9 cellular contexts compared by ENCODE assay signal in the genomic region with DNA sequence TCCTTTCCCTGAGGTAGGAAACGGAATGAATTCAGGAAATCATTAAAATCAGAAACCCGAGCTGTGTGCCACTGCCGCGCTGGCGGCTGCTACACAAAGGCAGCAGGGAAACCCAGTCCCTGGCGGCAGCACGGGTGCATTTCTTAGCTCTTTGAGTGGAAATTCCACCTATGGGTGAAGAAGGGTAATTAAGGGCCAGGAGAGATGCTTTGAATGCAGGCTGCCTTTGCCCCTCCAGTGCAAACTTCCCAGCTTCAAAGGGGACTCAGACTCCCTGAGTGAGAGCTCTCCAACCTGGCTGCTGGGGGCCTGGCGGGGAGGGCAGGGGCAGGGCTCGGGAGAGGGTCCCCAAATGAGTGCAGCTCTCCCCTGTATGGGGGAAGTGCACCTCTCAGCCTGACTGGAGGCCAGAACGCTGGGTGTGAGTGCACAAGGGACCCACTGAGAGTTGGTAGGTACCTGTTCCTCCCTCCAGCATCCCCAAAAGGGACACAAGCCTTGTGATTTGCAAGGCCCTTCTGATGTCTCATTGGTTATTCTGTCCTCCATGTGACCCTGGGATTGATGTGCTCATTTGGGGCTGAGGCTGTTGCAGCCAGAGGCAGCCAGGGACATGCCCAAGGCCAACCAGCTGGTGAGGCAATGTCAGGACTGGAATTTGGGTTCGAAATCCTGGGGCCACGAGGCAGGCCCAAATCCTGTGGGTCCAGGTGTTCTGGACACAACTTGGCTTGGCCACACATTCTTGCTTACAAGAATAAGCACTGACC. TPM values are rescaled to one million over a fixed set of nuclear protein-coding genes. Genes with fewer than 3 reads are reported as not detected.
A peak's percentile ranks its signal among the peaks of the same experiment; 100 is the strongest.
DNase-seq lines count a peak whose midpoint lies in the region; ATAC-seq and TF ChIP-seq lines count a peak whose summit lies in the region.
"Had no signal": no experiment of that assay in that cellular context is flagged by ENCODE, and none has a peak within 500 bp of the region (broad histone marks: within the 10 kb centered on the region; RNA-seq: fewer than 3 reads in every experiment).

No MANE protein-coding gene starts in this region.

- H2AK9ac ChIP-seq in IMR-90 (replicated peaks; ENCODE audit: low read depth, low read length, poor library complexity): no peak overlapping the region

- dilution Hi-C loops in IMR-90 (cut with HindIII; ENCODE audit: low sequenced_read_pairs, unreplicated experiment): no loop called here

- no peak for ATAC-seq in IMR-90 (ENCODE audit: low read depth)
- ATAC-seq in HG03521 (IDR thresholded peaks at IDR 0.05; ENCODE audit: unreplicated experiment): no peak
- no peak for ATAC-seq in GM19467 (IDR thresholded peaks at IDR 0.05; ENCODE audit: unreplicated experiment)
- ATAC-seq in activated CD8-positive, alpha-beta memory T cell treated with anti-CD3 and anti-CD28 coated beads, Interleukin-2, amount 10 ng/mL, durations not matched to agents 7 days and 5 days: no peak

- H3K27me3 ChIP-seq in IMR-90 (ENCODE audit: control insufficient read depth, insufficient read depth, low read length): peaks cover 6% of the 10 kb centered on the region; the same call in 1 of the 2 replicates

- peaks cover 19% of the 10 kb centered on the region for H3K27me3 Mint-ChIP-seq in nephron (ENCODE audit: low read depth)
- no peaks in the 10 kb centered on the region for H3K27me3 Mint-ChIP-seq in activated CD8-positive, alpha-beta memory T cell treated with anti-CD3 and anti-CD28 coated beads, Interleukin-2, amount 10 ng/mL, durations not matched to agents 7 days and 5 days

- peaks cover 2% of the 10 kb centered on the region; the same call in 1 of the 2 replicates for H3K4me1 ChIP-seq in IMR-90 (ENCODE audit: control insufficient read depth, insufficient read depth, low read length)

- POLR2A ChIA-PET in IMR-90 (lab: Charles Lee; ENCODE audit: unreplicated experiment): no interaction called here

- no peak overlapping the region for H3K23ac ChIP-seq in IMR-90 (ENCODE audit: low read depth, low read length)

- no peak overlapping the region for H4K8ac ChIP-seq in IMR-90 (ENCODE audit: low read depth in 2 of 2, low read length in 2 of 2)

- no peaks in the 10 kb centered on the region for H4K20me1 ChIP-seq in IMR-90 (ENCODE audit: insufficient read depth, low read length)

- 0 out of 2 replicates have a peak, but pooled peaks cover 5% of the 10 kb centered on the region for H3K9me1 ChIP-seq in IMR-90 (ENCODE audit: insufficient read depth, low read length)

- peak overlapping the region in 1 of 3 experiments; percentile 14 for H3K27ac Mint-ChIP-seq in nephron
- H3K27ac Mint-ChIP-seq in activated CD8-positive, alpha-beta memory T cell treated with anti-CD3 and anti-CD28 coated beads, Interleukin-2, amount 10 ng/mL, durations not matched to agents 7 days and 5 days: no peak overlapping the region

- WGBS in IMR-90 (ENCODE audit: extremely low coverage in 2 of 2, insufficient read length in 1 of 2), 2 experiments: 75% methylated on average over 5 of the region's 12 CpGs; no CpG with 5 or more reads in 1 of the 2 experiments

- DNase-seq in NCI-H1436 (lab: John Stamatoyannopoulos, UW): peak; percentile 69
- DNase-seq in NCI-H1436 treated with DMSO at 0.1 percent for 48 hours (lab: John Stamatoyannopoulos, UW): no peak
- DNase-seq in IMR-90: no peak
- DNase-seq in astrocyte of the hippocampus (ENCODE audit: low read depth, low spot score): peak; percentile 81
- no peak for DNase-seq in activated CD8-positive, alpha-beta memory T cell treated with anti-CD3 and anti-CD28 coated beads, Interleukin-2, amount 10 ng/mL, durations not matched to agents 7 days and 5 days

- no peak overlapping the region for H2BK120ac ChIP-seq in IMR-90 (ENCODE audit: low read depth, low read length)

- CTCF ChIA-PET in IMR-90 (lab: Yijun Ruan, JAX): no interaction called here
- CTCF ChIA-PET in activated CD8-positive, alpha-beta memory T cell treated with anti-CD3 and anti-CD28 coated beads, Interleukin-2, amount 10 ng/mL, durations not matched to agents 7 days and 5 days (lab: Charles Lee): interaction anchor here (1.0 kb wide), 1 partner anchor 176 kb away, joined by 3 read pairs; no protein-coding TSS in a partner anchor

- no peak overlapping the region for H3K56ac ChIP-seq in IMR-90 (ENCODE audit: extremely low read depth, insufficient read depth, low read length)

- H2AFZ ChIP-seq in IMR-90 (replicated peaks; ENCODE audit: low read length, poor library complexity): no peak overlapping the region

- no peaks in the 10 kb centered on the region for H3K79me1 ChIP-seq in IMR-90 (ENCODE audit: low read depth in 1 of 2, low read length in 2 of 2)

- H3K27ac ChIP-seq in IMR-90 (ENCODE audit: insufficient read depth, low read length): no peak overlapping the region
- H3K27ac ChIP-seq: epithelial cell of prostate had no signal

- H3K4me2 ChIP-seq in IMR-90 (ENCODE audit: low read depth, low read length): no peak overlapping the region

- no peaks in the 10 kb centered on the region for H3K9me3 Mint-ChIP-seq in nephron
- H3K9me3 Mint-ChIP-seq in activated CD8-positive, alpha-beta memory T cell treated with anti-CD3 and anti-CD28 coated beads, Interleukin-2, amount 10 ng/mL, durations not matched to agents 7 days and 5 days (ENCODE audit: low read depth): no peaks in the 10 kb centered on the region

- no TSS peak for BruUV-seq in IMR-90 (replicated peaks; lab: Mats Ljungman, UMichigan)

- H2BK20ac ChIP-seq in IMR-90 (ENCODE audit: low read depth, low read length): no peak overlapping the region

- H2AK5ac ChIP-seq in IMR-90 (ENCODE audit: low read depth, low read length): no peak overlapping the region

- no peak for TF ChIP-seq POLR2A in IMR-90 (IDR thresholded peaks at IDR 0.05; ENCODE audit: low read depth, low read length)

- H3K4ac ChIP-seq in IMR-90 (ENCODE audit: low read depth, low read length): no peak overlapping the region

- peak; percentile 21; the same call in 1 of the 2 replicates for TF ChIP-seq RAD21 in IMR-90 (IDR thresholded peaks at IDR 0.05; ENCODE audit: low read length)

- H3K9me3 ChIP-seq in IMR-90 (ENCODE audit: control insufficient read depth, insufficient read depth, low read length): no peaks in the 10 kb centered on the region

- H3K4me3 ChIP-seq in IMR-90 (ENCODE audit: insufficient read depth, low read depth, low read length): no peak overlapping the region

- in situ Hi-C loops in IMR-90 (cut with MboI; ENCODE audit: low sequenced_read_pairs): no loop called here

- H3K4me1 Mint-ChIP-seq in nephron: peaks cover 16% of the 10 kb centered on the region
- H3K4me1 Mint-ChIP-seq in activated CD8-positive, alpha-beta memory T cell treated with anti-CD3 and anti-CD28 coated beads, Interleukin-2, amount 10 ng/mL, durations not matched to agents 7 days and 5 days: peaks cover 23% of the 10 kb centered on the region

- H2BK5ac ChIP-seq in IMR-90 (ENCODE audit: low read depth, low read length, poor library complexity, severe bottlenecking): no peak overlapping the region

- H3K9ac ChIP-seq in IMR-90 (ENCODE audit: low read depth, low read length): no peak overlapping the region

- no peaks in the 10 kb centered on the region for H3K36me3 Mint-ChIP-seq in nephron (ENCODE audit: low read depth)
- no peaks in the 10 kb centered on the region for H3K36me3 Mint-ChIP-seq in activated CD8-positive, alpha-beta memory T cell treated with anti-CD3 and anti-CD28 coated beads, Interleukin-2, amount 10 ng/mL, durations not matched to agents 7 days and 5 days

- no peak overlapping the region for H4K91ac ChIP-seq in IMR-90 (ENCODE audit: insufficient read depth, low read depth, low read length)

- H3K4me3 Mint-ChIP-seq in nephron: no peak overlapping the region
- no peak overlapping the region for H3K4me3 Mint-ChIP-seq in activated CD8-positive, alpha-beta memory T cell treated with anti-CD3 and anti-CD28 coated beads, Interleukin-2, amount 10 ng/mL, durations not matched to agents 7 days and 5 days

- intact Hi-C loops in IMR-90 (cut with micrococcal nuclease): no loop called here

- no peak overlapping the region for H4K5ac ChIP-seq in IMR-90 (ENCODE audit: low read depth, low read length)

- H3K36me3 ChIP-seq in IMR-90 (ENCODE audit: control insufficient read depth, insufficient read depth, low read length): no peaks in the 10 kb centered on the region

- H3K18ac ChIP-seq in IMR-90 (ENCODE audit: low read depth, low read length): no peak overlapping the region

- TF ChIP-seq CTCF in IMR-90 (conservative IDR thresholded peaks at IDR 0.05; ENCODE audit: low read depth, low read length): peak; percentile 22; the same call in 1 of the 2 replicates
- peak; percentile 48 to 51 (median 49) for TF ChIP-seq CTCF in nephron (IDR thresholded peaks at IDR 0.05; ENCODE audit: unreplicated experiment in 3 of 3)

- no peak overlapping the region for H3K14ac ChIP-seq in IMR-90 (replicated peaks; ENCODE audit: low read depth, low read length)

- H2BK15ac ChIP-seq in IMR-90 (ENCODE audit: low read depth, low read length): no peak overlapping the region

TF ChIP-seq in IMR-90, 13 proteins besides CTCF, POLR2A, EP300 and RAD21 (continues in another document):
- TF ChIP-seq SMC3 (IDR thresholded peaks at IDR 0.05; ENCODE audit: low read depth, low read length): peak; percentile 11; the same call in 1 of the 2 replicates
- no peak for TF ChIP-seq ELK1 (IDR thresholded peaks at IDR 0.05; ENCODE audit: borderline replicate concordance, low read depth, low read length)
- TF ChIP-seq MAFK (IDR thresholded peaks at IDR 0.05; ENCODE audit: low read depth, low read length): no peak
- TF ChIP-seq MXI1 (IDR thresholded peaks at IDR 0.05; ENCODE audit: borderline replicate concordance, low read depth, low read length): no peak
- TF ChIP-seq RCOR1 (IDR thresholded peaks at IDR 0.05; ENCODE audit: insufficient replicate concordance, low read length): no peak
- TF ChIP-seq FOS (IDR thresholded peaks at IDR 0.05; ENCODE audit: low read depth, low read length): no peak
- TF ChIP-seq BHLHE40 (IDR thresholded peaks at IDR 0.05; ENCODE audit: low read depth, low read length): no peak

RNA-seq across cellular contexts. Expression of gene ZMIZ1, which starts 16.3 kb away (rescaled TPM):
- total RNA-seq in IMR-90 (2012; rRNA removed): 6.6 and 6.7 TPM in 2 replicates
- polyA plus RNA-seq in IMR-90 (2012; rRNA removed): 43.2 and 48.7 TPM in 2 replicates
- polyA plus RNA-seq in IMR-90 (2012; cell fraction: cytosol; rRNA removed): 39.5 and 51.2 TPM in 2 replicates
- 57.0 and 113 TPM in 2 replicates for polyA plus RNA-seq in IMR-90 (2012; cell fraction: nucleus; rRNA removed; ENCODE audit: low replicate concordance)
- 10 to 100 TPM; 52.7 to 71.5 TPM for total RNA-seq in activated CD8-positive, alpha-beta memory T cell treated with anti-CD3 and anti-CD28 coated beads, Interleukin-2, amount 10 ng/mL, durations not matched to agents 7 days and 5 days

Comparison
In these comparisons a context has a peak if more than half of its experiments do, and no peak if none do; other contexts are left out.
1. DNase-seq: peak in NCI-H1436 (single experiment) and astrocyte of the hippocampus (single experiment); none in NCI-H1436 treated with DMSO at 0.1 percent for 48 hours (single experiment), IMR-90 (single experiment) and activated CD8-positive, alpha-beta memory T cell treated with anti-CD3 and anti-CD28 coated beads, Interleukin-2, amount 10 ng/mL, durations not matched to agents 7 days and 5 days (single experiment).